ENCODE assay signal across 1 cellular context in the genomic region with DNA sequence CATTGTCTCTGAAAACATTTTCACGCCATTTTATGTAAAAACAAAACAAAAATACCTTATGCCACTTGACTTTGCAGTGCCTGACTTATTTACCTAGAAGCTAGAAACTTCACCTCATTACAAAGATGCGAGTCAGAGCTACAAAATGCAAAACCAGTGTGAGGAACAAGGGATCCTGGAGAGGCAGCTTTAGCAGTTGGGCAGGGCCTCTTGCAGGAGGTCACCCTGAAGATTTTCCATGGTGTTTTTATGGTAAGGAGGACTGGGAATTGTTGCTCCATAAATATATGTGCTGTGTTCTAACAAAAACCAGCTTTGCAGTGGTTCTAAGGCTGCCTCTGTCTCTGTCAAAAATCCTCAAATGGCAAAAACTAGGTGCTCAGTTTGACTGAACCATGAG.
TF ChIP-seq lines count a peak whose summit lies in the region.

No MANE protein-coding gene starts in this region.

TF ChIP-seq in HEK293, 187 proteins besides CTCF, POLR2A, EP300 and RAD21 (continued from another document):
- TF ChIP-seq PRDM6 (tag by site-specific recombination; IDR thresholded peaks at IDR 0.05), result peak; percentile 39; the same call in 1 of the 2 replicates
- no peak for TF ChIP-seq ZBTB7A (tag by site-specific recombination; IDR thresholded peaks at IDR 0.05; ENCODE audit: low read depth)
- TF ChIP-seq ZNF266 (tag by site-specific recombination; IDR thresholded peaks at IDR 0.05; ENCODE audit: low read depth), result no peak
- TF ChIP-seq GLIS2 (tag by site-specific recombination; IDR thresholded peaks at IDR 0.05), result no peak
